26 cellular contexts compared by ENCODE assay signal in the genomic region with DNA sequence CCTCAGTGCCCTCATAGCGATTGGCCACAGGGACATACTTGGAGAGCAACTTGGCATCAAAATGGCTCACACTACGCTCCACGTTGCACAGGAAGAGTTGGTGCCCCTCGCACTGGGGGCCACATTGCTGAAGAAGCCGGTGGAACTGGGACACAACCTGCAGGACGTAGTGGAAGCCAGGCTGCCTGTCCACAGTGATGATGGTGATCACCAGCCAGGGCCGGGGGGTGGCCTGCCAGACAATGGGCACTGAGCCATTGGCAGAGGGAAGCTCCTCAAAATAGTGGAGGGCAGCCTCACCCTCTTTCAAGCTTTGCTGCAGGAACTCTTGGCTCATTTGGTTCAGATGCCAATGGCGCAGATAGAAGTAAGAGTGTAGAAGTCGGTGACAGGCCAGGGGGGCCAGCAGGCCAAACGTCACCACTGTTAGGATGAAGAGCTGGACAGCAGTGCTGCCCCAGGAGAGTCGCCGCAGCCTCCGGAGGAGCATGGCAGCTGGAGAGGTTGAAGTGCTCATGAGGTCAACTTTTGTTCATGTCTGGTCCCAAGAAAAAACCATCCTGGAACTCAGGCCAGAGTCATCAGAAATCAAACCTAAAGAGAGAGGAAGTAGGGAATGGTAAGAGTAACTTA. TPM values are rescaled to one million over a fixed set of nuclear protein-coding genes. Genes with fewer than 3 reads are reported as not detected.
"Had no signal": no experiment of that assay in that cellular context is flagged by ENCODE, and none has a peak within 500 bp of the region (broad histone marks: within the 10 kb centered on the region; RNA-seq: fewer than 3 reads in every experiment).

No MANE protein-coding gene starts in this region.

- H3K27me3 ChIP-seq: heart right ventricle, right lobe of liver, testis, tibial nerve, upper lobe of right lung, vagina had no signal

- ATAC-seq: psoas muscle; right lobe of liver; stimulated activated naive B cell treated with anti-CD40 and anti-IgM and Interleukin-4, amounts not matched to agents 10 μg/mL and 1 μg/mL and 100 μg/mL, for 72 hours; stimulated activated naive CD8-positive, alpha-beta T cell treated with anti-CD3 and anti-CD28 coated beads, Interleukin-15, amount 100 ng/mL, for 72 hours; upper lobe of right lung had no signal

- H3K9me3 ChIP-seq: heart right ventricle, psoas muscle, right lobe of liver, spleen, testis, tibial nerve, upper lobe of right lung, vagina had no signal

- H3K4me1 Mint-ChIP-seq: nephron; stimulated activated naive B cell treated with anti-CD40 and anti-IgM and Interleukin-4, amounts not matched to agents 10 μg/mL and 1 μg/mL and 100 μg/mL, for 72 hours; stimulated activated naive CD8-positive, alpha-beta T cell treated with anti-CD3 and anti-CD28 coated beads, Interleukin-15, amount 100 ng/mL, for 72 hours had no signal

- H3K4me3 Mint-ChIP-seq: dendritic cell treated with granulocyte-macrophage colony-stimulating factor and Interleukin-4, amounts not matched to agents 40 ng/mL and 50 ng/mL, for 4 days; mesothelial cell of epicardium; nephron; stimulated activated naive B cell treated with anti-CD40 and anti-IgM and Interleukin-4, amounts not matched to agents 10 μg/mL and 1 μg/mL and 100 μg/mL, for 72 hours; stimulated activated naive CD8-positive, alpha-beta T cell treated with anti-CD3 and anti-CD28 coated beads, Interleukin-15, amount 100 ng/mL, for 72 hours had no signal

- H3K36me3 Mint-ChIP-seq: stimulated activated naive B cell treated with anti-CD40 and anti-IgM and Interleukin-4, amounts not matched to agents 10 μg/mL and 1 μg/mL and 100 μg/mL, for 72 hours had no signal

- H3K27me3 Mint-ChIP-seq: dendritic cell treated with granulocyte-macrophage colony-stimulating factor and Interleukin-4, amounts not matched to agents 40 ng/mL and 50 ng/mL, for 4 days had no signal

- FAIRE-seq: colon, endothelial cell of umbilical vein, frontal cortex, islet of Langerhans had no signal

- DNase-seq: heart right ventricle; hypothalamus; psoas muscle; retina; right lobe of liver; spleen; stimulated activated CD4-positive, alpha-beta T cell treated with anti-CD3 and anti-CD28 coated beads, Interleukin-15, amount 100 ng/mL, for 24 hours; stimulated activated CD4-positive, alpha-beta T cell treated with anti-CD3 and anti-CD28 coated beads, Interleukin-1b, Interleukin-23, amount 100 ng/mL, for 48 hours; stimulated activated CD4-positive, alpha-beta T cell treated with anti-CD3 and anti-CD28 coated beads, Interleukin-4, amount 100 ng/mL, for 24 hours; stimulated activated naive B cell treated with anti-CD40 and anti-IgM and Interleukin-4, amounts not matched to agents 10 μg/mL and 1 μg/mL and 100 μg/mL, for 72 hours; stimulated activated naive CD8-positive, alpha-beta T cell treated with anti-CD3 and anti-CD28 coated beads, Interleukin-15, amount 100 ng/mL, for 72 hours; testis; upper lobe of right lung had no signal

- H3K27ac Mint-ChIP-seq: dendritic cell treated with granulocyte-macrophage colony-stimulating factor and Interleukin-4, amounts not matched to agents 40 ng/mL and 50 ng/mL, for 4 days; mesothelial cell of epicardium; stimulated activated naive B cell treated with anti-CD40 and anti-IgM and Interleukin-4, amounts not matched to agents 10 μg/mL and 1 μg/mL and 100 μg/mL, for 72 hours had no signal

- H2AFZ ChIP-seq: parathyroid adenoma had no signal

- H3K9ac ChIP-seq: parathyroid adenoma had no signal

- H3K27ac ChIP-seq: parathyroid adenoma, psoas muscle, right lobe of liver, spleen, testis, tibial nerve, upper lobe of right lung had no signal

- H3K4me1 ChIP-seq: parathyroid adenoma, psoas muscle, right lobe of liver, spleen, testis had no signal

- H3K9me3 Mint-ChIP-seq: dendritic cell treated with granulocyte-macrophage colony-stimulating factor and Interleukin-4, amounts not matched to agents 40 ng/mL and 50 ng/mL, for 4 days; mesothelial cell of epicardium; nephron; stimulated activated naive B cell treated with anti-CD40 and anti-IgM and Interleukin-4, amounts not matched to agents 10 μg/mL and 1 μg/mL and 100 μg/mL, for 72 hours; stimulated activated naive CD8-positive, alpha-beta T cell treated with anti-CD3 and anti-CD28 coated beads, Interleukin-15, amount 100 ng/mL, for 72 hours had no signal

- H3K36me3 ChIP-seq: right lobe of liver, upper lobe of right lung had no signal

- H3K4me3 ChIP-seq: heart right ventricle, psoas muscle, right lobe of liver, spleen, testis, tibial nerve, upper lobe of right lung, vagina had no signal

RNA-seq across cellular contexts. Expression of gene ALDOB, which starts 41.1 kb away (rescaled TPM):
- total RNA-seq: endothelial cell of umbilical vein, fibroblast of lung, frontal cortex, mesothelial cell of epicardium, skeletal muscle tissue, subcutaneous adipose tissue, tibial nerve, upper lobe of right lung, vagina had no signal
- polyA plus RNA-seq: endothelial cell of umbilical vein, fibroblast of lung had no signal
